Comparison of ENCODE assay signal across 8 cellular contexts in genomic region chr19:35739275-35740107, GRCh38. TPM values are rescaled to one million over a fixed set of nuclear protein-coding genes. Genes with fewer than 3 reads are reported as not detected.
DNase-seq lines count a peak whose midpoint lies in the region; ATAC-seq lines count a peak whose summit lies in the region.

No MANE protein-coding gene starts in this region.

- H3K27ac Mint-ChIP-seq in T-helper 17 cell, result peak overlapping the region; percentile 66

- no peak for ATAC-seq in T-helper 17 cell
- no peak for ATAC-seq in right cardiac atrium
- ATAC-seq in HG02885 (IDR thresholded peaks at IDR 0.05; ENCODE audit: poor library complexity, unreplicated experiment), result no peak

- peak overlapping the region; percentile 93 for H3K4me2 ChIP-seq in skeletal muscle satellite cell (ENCODE audit: low read length)

- DNase-seq in DMS 273 (lab: John Stamatoyannopoulos, UW; ENCODE audit: unreplicated experiment) (peak; percentile 24), DMS 273 treated with DMSO at 0.1 percent for 48 hours (lab: John Stamatoyannopoulos, UW) (no peak), T-helper 17 cell (no peak), right cardiac atrium (peak in 2 of 3 donors; percentile 32 to 76), NCI-H2029 (lab: John Stamatoyannopoulos, UW) (no peak)
- no peak for DNase-seq in stimulated activated CD4-positive, alpha-beta T cell treated with anti-CD3 and anti-CD28 coated beads, Interleukin-2, amount 100 ng/mL, for 24 hours

- no peak overlapping the region for H3K27ac ChIP-seq in right cardiac atrium (ENCODE audit: low read length)

- WGBS in right cardiac atrium, result 71% methylated on average over 29 of the region's 29 CpGs

- H3K27me3 ChIP-seq in right cardiac atrium (ENCODE audit: control insufficient read depth, insufficient read depth) (no peaks in the 10 kb centered on the region), skeletal muscle satellite cell (ENCODE audit: control insufficient read depth, insufficient read depth, low read length) (no peaks in the 10 kb centered on the region)

- intact Hi-C loops in right cardiac atrium (cut with DNase I), result no loop called here

- no peaks in the 10 kb centered on the region for H3K27me3 Mint-ChIP-seq in T-helper 17 cell

- peak overlapping the region; percentile 55 for H3K9ac ChIP-seq in skeletal muscle satellite cell (ENCODE audit: low read depth, low read length)

- H3K4me1 Mint-ChIP-seq in T-helper 17 cell, result peaks cover 44% of the 10 kb centered on the region

- H3K9me3 ChIP-seq in T-helper 17 cell (ENCODE audit: control insufficient read depth, low read length, poor library complexity, severe bottlenecking) (no peaks in the 10 kb centered on the region), right cardiac atrium (ENCODE audit: control insufficient read depth, low read length) (no peaks in the 10 kb centered on the region), skeletal muscle satellite cell (replicated peaks; ENCODE audit: low read length) (no peaks in the 10 kb centered on the region)

- peaks cover 41% of the 10 kb centered on the region for H3K36me3 ChIP-seq in skeletal muscle satellite cell (ENCODE audit: insufficient read depth, low read length)

- H3K36me3 Mint-ChIP-seq in T-helper 17 cell (ENCODE audit: low read depth), result peaks cover 2% of the 10 kb centered on the region

- peaks cover 4% of the 10 kb centered on the region for H3K4me1 ChIP-seq in right cardiac atrium (ENCODE audit: control insufficient read depth, insufficient read depth, low read length)
- peaks cover 9% of the 10 kb centered on the region for H3K4me1 ChIP-seq in skeletal muscle satellite cell (ENCODE audit: control insufficient read depth, insufficient read depth, low read length)

- peak overlapping the region; percentile 94 for H3K4me3 Mint-ChIP-seq in T-helper 17 cell

- no peak overlapping the region for H3K4me3 ChIP-seq in right cardiac atrium (ENCODE audit: low read length)
- H3K4me3 ChIP-seq in skeletal muscle satellite cell (ENCODE audit: low read length), result peak overlapping the region; percentile 73

RNA-seq across cellular contexts. Expression of gene IGFLR1, which starts 2.8 kb away (rescaled TPM):
- total RNA-seq in T-helper 17 cell, result 10 to 100 TPM; 48.1 to 59.0 TPM
- total RNA-seq in right cardiac atrium, result 1 to 10 TPM; 1.8 to 6.3 (median 4.4) TPM
- 4.7 TPM for polyA plus RNA-seq in right cardiac atrium
- total RNA-seq in skeletal muscle satellite cell (2012; rRNA removed), result 0.51 and 0.66 TPM in 2 replicates

RNA-seq across cellular contexts. Expression of gene U2AF1L4, which starts 5.7 kb away (rescaled TPM):
- total RNA-seq in T-helper 17 cell, result 10 to 100 TPM; 48.1 to 68.2 TPM
- total RNA-seq in right cardiac atrium, result 10 to 100 TPM; 19.6 to 31.3 (median 22.8) TPM
- 32.3 TPM for polyA plus RNA-seq in right cardiac atrium
- total RNA-seq in skeletal muscle satellite cell (2012; rRNA removed), result 2.4 and 9.1 TPM in 2 replicates

RNA-seq across cellular contexts. Expression of gene PSENEN, which starts 6.0 kb away (rescaled TPM):
- total RNA-seq in T-helper 17 cell, result 10 to 100 TPM; 21.2 to 24.9 TPM
- total RNA-seq in right cardiac atrium, result 10 to 100 TPM; 40.0 to 50.4 (median 43.8) TPM
- polyA plus RNA-seq in right cardiac atrium, result 69.7 TPM
- total RNA-seq in skeletal muscle satellite cell (2012; rRNA removed), result 9.9 and 19.4 TPM in 2 replicates

RNA-seq across cellular contexts. Expression of gene LIN37, which starts 8.9 kb away (rescaled TPM):
- total RNA-seq in T-helper 17 cell (10 to 100 TPM; 12.6 to 13.6 TPM), right cardiac atrium (10 to 100 TPM in 2 of 4 donors, 1 to 10 TPM in 2; 8.2 to 14.6 (median 10.3) TPM)
- 17.9 TPM for polyA plus RNA-seq in right cardiac atrium
- total RNA-seq in skeletal muscle satellite cell (2012; rRNA removed), result 16.5 and 28.8 TPM in 2 replicates

RNA-seq across cellular contexts. Expression of gene HSPB6, which starts 17.3 kb away (rescaled TPM):
- not detected for total RNA-seq in T-helper 17 cell
- total RNA-seq in right cardiac atrium, result 100 to 1,000 TPM; 107 to 207 (median 148) TPM
- 209 TPM for polyA plus RNA-seq in right cardiac atrium
- 28.1 and 73.2 TPM in 2 replicates for total RNA-seq in skeletal muscle satellite cell (2012; rRNA removed)

Comparison
In these comparisons a context has a peak if more than half of its experiments do, and no peak if none do; other contexts are left out.
1. DNase-seq: peak in DMS 273 (single experiment) and right cardiac atrium (2 of 3); none in DMS 273 treated with DMSO at 0.1 percent for 48 hours (single experiment), T-helper 17 cell (0 of 3), NCI-H2029 (single experiment) and stimulated activated CD4-positive, alpha-beta T cell treated with anti-CD3 and anti-CD28 coated beads, Interleukin-2, amount 100 ng/mL, for 24 hours (0 of 2).
2. RNA of gene IGFLR1, which starts 2.8 kb away (total RNA-seq): 48.1 to 59.0 TPM in T-helper 17 cell; 1.8 to 6.3 TPM in right cardiac atrium; every median in the first group is over 4 times any median in the second.